In genomic region chr5:179732918-179733763, GRCh38 we compare ENCODE assay signal across 8 cellular contexts.
DNase-seq lines count a peak whose midpoint lies in the region; ATAC-seq, FAIRE-seq and TF ChIP-seq lines count a peak whose summit lies in the region.

No MANE protein-coding gene starts in this region.

- no peak for FAIRE-seq in HTR-8/SVneo (lab: Jason Lieb, UNC)

- peak; percentile 52 for DNase-seq in ELR (ENCODE audit: low read depth)
- peak; percentile 38 for DNase-seq in HTR-8/SVneo (ENCODE audit: insufficient read length, low spot score)
- peak; percentile 20 for DNase-seq in effector CD4-positive, alpha-beta T cell
- DNase-seq in medulla oblongata (ENCODE audit: extremely low spot score): peak; percentile 62
- DNase-seq in stimulated activated CD8-positive, alpha-beta memory T cell treated with anti-CD3 and anti-CD28 coated beads, Interleukin-4, amount 100 ng/mL, for 48 hours: peak; percentile 45
- no peak for DNase-seq in epidermal melanocyte (ENCODE audit: insufficient read length, low spot score)

- TF ChIP-seq CTCF in WI38 (IDR thresholded peaks at IDR 0.05; ENCODE audit: low read depth, low read length): no peak

- ATAC-seq in GM21526 (IDR thresholded peaks at IDR 0.05; ENCODE audit: low FRiP score, unreplicated experiment): peak; percentile 29

- peak overlapping the region; percentile 84 for H3K4me3 ChIP-seq in WI38 (ENCODE audit: low read depth, low read length)
